In the genomic region with DNA sequence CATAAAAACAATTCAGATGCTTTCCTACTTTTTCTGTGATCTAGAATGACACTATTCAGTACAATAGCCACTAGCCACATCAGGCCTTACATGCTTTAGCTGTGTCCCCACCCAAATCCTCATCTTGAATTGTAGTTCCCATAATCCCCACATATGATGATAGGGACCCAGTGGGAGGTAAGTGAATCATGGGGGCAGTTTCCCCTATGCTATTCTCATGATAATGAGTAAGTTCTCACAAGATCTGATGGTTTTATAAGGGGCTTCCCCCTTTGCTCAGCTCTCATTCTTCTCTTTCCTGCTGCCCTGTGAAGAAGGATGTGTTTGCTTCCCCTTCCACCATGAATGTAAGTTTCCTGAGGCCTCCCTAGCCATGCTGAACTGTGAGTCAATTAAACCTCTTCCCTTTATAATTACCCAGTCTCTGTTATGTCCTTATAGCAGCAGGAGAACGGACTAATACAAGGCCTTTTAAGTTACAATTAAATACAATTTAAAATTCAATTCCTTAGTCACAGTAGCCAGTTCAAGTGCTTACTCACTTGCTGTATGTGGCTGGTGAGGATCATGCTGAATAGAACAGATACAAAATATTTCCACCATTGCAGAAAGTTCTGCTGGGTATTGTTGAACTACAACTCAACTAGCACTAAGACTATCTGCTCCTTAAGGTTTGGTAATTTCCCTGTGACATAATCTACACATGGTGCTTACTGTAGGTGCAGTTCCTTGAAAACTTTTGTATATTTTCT, we compare ENCODE assay signal across 17 cellular contexts.
"Had no signal": no experiment of that assay in that cellular context is flagged by ENCODE, and none has a peak within 500 bp of the region (broad histone marks: within the 10 kb centered on the region; RNA-seq: fewer than 3 reads in every experiment).

No MANE protein-coding gene starts in this region.

- H3K4me3 Mint-ChIP-seq: neural crest cell; stimulated activated memory B cell treated with anti-CD40 and anti-IgM and Interleukin-4, amounts not matched to agents 10 μg/mL and 1 μg/mL and 100 μg/mL, for 72 hours had no signal

- H3K27me3 Mint-ChIP-seq: naive B cell; stimulated activated memory B cell treated with anti-CD40 and anti-IgM and Interleukin-4, amounts not matched to agents 10 μg/mL and 1 μg/mL and 100 μg/mL, for 72 hours had no signal

- ATAC-seq: left lobe of liver; lower lobe of right lung; right lobe of liver; SK-N-SH treated with all-trans-retinoic acid at 6 μM for 48 hours; stimulated activated memory B cell treated with anti-CD40 and anti-IgM and Interleukin-4, amounts not matched to agents 10 μg/mL and 1 μg/mL and 100 μg/mL, for 72 hours had no signal

- H3K36me3 ChIP-seq: right lobe of liver had no signal

- H3K27ac ChIP-seq: lower lobe of right lung, right lobe of liver, skin epidermis, upper lobe of left lung, VCaP had no signal

- H3K27ac Mint-ChIP-seq: stimulated activated memory B cell treated with anti-CD40 and anti-IgM and Interleukin-4, amounts not matched to agents 10 μg/mL and 1 μg/mL and 100 μg/mL, for 72 hours had no signal

- H3K4me1 ChIP-seq: lower lobe of right lung, right lobe of liver, upper lobe of left lung had no signal

- H3K27me3 ChIP-seq: right lobe of liver, upper lobe of left lung had no signal

- H3K4me1 Mint-ChIP-seq: neural crest cell; stimulated activated memory B cell treated with anti-CD40 and anti-IgM and Interleukin-4, amounts not matched to agents 10 μg/mL and 1 μg/mL and 100 μg/mL, for 72 hours had no signal

- DNase-seq: activated CD4-positive, alpha-beta T cell treated with anti-CD3 and anti-CD28 coated beads, Interleukin-2, amount 50 U/mL, for 4 hours; effector CD4-positive, alpha-beta T cell; erythroblast; foreskin fibroblast; kidney; lower lobe of right lung; naive B cell; occipital lobe; right lobe of liver; stimulated activated CD4-positive, alpha-beta T cell treated with anti-CD3 and anti-CD28 coated beads, Interleukin-2, amount 100 ng/mL, for 24 hours; upper lobe of left lung had no signal

- H3K9me3 ChIP-seq: lower lobe of right lung, right lobe of liver had no signal

- H3K4me3 ChIP-seq: lower lobe of right lung, right lobe of liver, skin epidermis, upper lobe of left lung had no signal
